6 cellular contexts compared by ENCODE assay signal in genomic region chr12:101948365-101948764, GRCh38.
"Had no signal": no experiment of that assay in that cellular context is flagged by ENCODE, and none has a peak within 500 bp of the region (broad histone marks: within the 10 kb centered on the region; RNA-seq: fewer than 3 reads in every experiment).

No MANE protein-coding gene starts in this region.

- DNase-seq: H9, HCEC 1CT, HFFc6, IMR-90, KBM-7 had no signal

- H3K4me3 Mint-ChIP-seq: GM23338, H9, HFFc6 had no signal

- ATAC-seq: GM23338 had no signal

- H3K9me3 Mint-ChIP-seq: GM23338, HFFc6 had no signal

- H3K4me1 Mint-ChIP-seq: GM23338, H9 had no signal

- H3K4me3 ChIP-seq: GM23338 had no signal

- H3K27ac Mint-ChIP-seq: GM23338, H9, HFFc6 had no signal
